In the genomic region with DNA sequence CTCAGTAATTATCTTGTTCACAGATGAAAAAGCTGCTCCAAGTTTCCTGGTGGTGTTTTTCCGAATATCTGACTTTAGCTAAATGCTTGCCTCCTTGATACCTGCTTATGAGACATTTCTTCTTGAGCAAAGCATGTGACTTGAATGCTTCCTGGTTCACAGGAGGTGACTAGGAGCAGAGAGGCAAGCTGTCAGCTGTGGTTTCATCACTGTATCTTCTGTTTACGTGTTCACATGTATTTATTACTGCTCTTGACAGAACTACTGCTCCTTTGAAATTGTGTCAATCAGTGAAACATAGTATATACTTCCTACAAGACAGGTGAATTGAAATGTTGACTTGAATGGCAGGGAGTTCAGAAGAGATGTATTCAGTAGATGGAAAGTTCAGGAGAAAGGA, we compare ENCODE assay signal across 13 cellular contexts. TPM values are rescaled to one million over a fixed set of nuclear protein-coding genes. Genes with fewer than 3 reads are reported as not detected.
DNase-seq lines count a peak whose midpoint lies in the region; ATAC-seq, FAIRE-seq and TF ChIP-seq lines count a peak whose summit lies in the region.
"Had no signal": no experiment of that assay in that cellular context is flagged by ENCODE, and none has a peak within 500 bp of the region (broad histone marks: within the 10 kb centered on the region; RNA-seq: fewer than 3 reads in every experiment).

No MANE protein-coding gene starts in this region.

- no peaks in the 10 kb centered on the region for H3K36me3 ChIP-seq in GM12878 (ENCODE audit: control insufficient read depth in 2 of 2, insufficient read depth in 2 of 2, low read length in 1 of 2)
- H3K36me3 ChIP-seq: thyroid gland had no signal

- no peak overlapping the region for H3K27ac ChIP-seq in GM12878 (ENCODE audit: control insufficient read depth, insufficient read depth)
- H3K27ac ChIP-seq: thyroid gland had no signal

- DNase-seq in NK-92 treated with Interleukin-12 subunit alpha and Interleukin-12 subunit beta, amount 100 ng/mL, for 24 hours (lab: John Stamatoyannopoulos, UW), result peak; percentile 37
- no peak for DNase-seq in NK-92 (lab: John Stamatoyannopoulos, UW; ENCODE audit: unreplicated experiment)
- DNase-seq in Jurkat, Clone E6-1 (ENCODE audit: low read depth, low spot score), result peak; percentile 20
- no peak for DNase-seq in GM12878 (ENCODE audit: low read depth, low spot score)
- DNase-seq in naive thymus-derived CD8-positive, alpha-beta T cell, result peak in 4 of 10 donors; percentile 17 to 32 (median 24)
- no peak for DNase-seq in anterior cingulate cortex (lab: John Stamatoyannopoulos, UW)
- no peak for DNase-seq in NCI-H748 (lab: John Stamatoyannopoulos, UW; ENCODE audit: unreplicated experiment)
- DNase-seq: activated gamma-delta T cell treated with Interleukin-2 at 50 U/mL for 16 hours, DMS 273 treated with DMSO at 0.1 percent for 48 hours, NCI-H2081 treated with DMSO at 0.1 percent for 48 hours, thyroid gland had no signal

- no peaks in the 10 kb centered on the region for H3K79me2 ChIP-seq in GM12878 (ENCODE audit: control insufficient read depth, insufficient read depth, low read length)

- no peaks in the 10 kb centered on the region for H4K20me1 ChIP-seq in GM12878 (ENCODE audit: control insufficient read depth, insufficient read depth)

- no peaks in the 10 kb centered on the region for H3K9me3 Mint-ChIP-seq in naive thymus-derived CD8-positive, alpha-beta T cell

- no TSS peak for BruUV-seq in GM12878 (replicated peaks; lab: Mats Ljungman, UMichigan)

- TF ChIP-seq CTCF in GM12878 (IDR thresholded peaks at IDR 0.05 in 2 of 3, conservative IDR thresholded peaks at IDR 0.05 in 1 of 3; ENCODE audit: control insufficient read depth in 2 of 3, extremely low read depth in 1 of 3, insufficient read depth in 1 of 3, low read depth in 3 of 3, low read length in 3 of 3), result no peak

- no peak for TF ChIP-seq RAD21 in GM12878 (IDR thresholded peaks at IDR 0.05; ENCODE audit: insufficient read depth, low read depth, low read length)

- H3K36me3 Mint-ChIP-seq in naive thymus-derived CD8-positive, alpha-beta T cell, result no peaks in the 10 kb centered on the region

- H3K27me3 ChIP-seq in GM12878 (replicated peaks in 1 of 2; ENCODE audit: control insufficient read depth in 2 of 2, insufficient read depth in 2 of 2, low read length in 1 of 2), result no peaks in the 10 kb centered on the region
- H3K27me3 ChIP-seq: thyroid gland had no signal

- in situ Hi-C loops in GM12878 (cut with MboI), result no loop called here

- intact Hi-C loops in GM12878 (cut with micrococcal nuclease; ENCODE audit: unreplicated experiment), result no loop called here

- SMC1A ChIA-PET in GM12878 (lab: Charles Lee; ENCODE audit: uncharacterized antibody, unreplicated experiment), result interaction anchor here (0.9 to 1.3 kb wide), 4 partner anchors 68 to 141 kb away, joined by 3 to 4 read pairs (median 3); no protein-coding TSS in a partner anchor

- H3K9me3 ChIP-seq in GM12878 (replicated peaks; ENCODE audit: control insufficient read depth, insufficient read depth, low read length), result no peaks in the 10 kb centered on the region
- H3K9me3 ChIP-seq: thyroid gland had no signal

- CTCF ChIA-PET in GM12878 (lab: Yijun Ruan, JAX), result interaction anchor here (0.7 to 1.8 kb wide), 3 partner anchors 9 to 102 kb away, joined by 3 to 6 read pairs (median 5); no protein-coding TSS in a partner anchor

- no peak overlapping the region for H3K4me3 ChIP-seq in Jurkat, Clone E6-1 (ENCODE audit: low read length)
- no peak overlapping the region for H3K4me3 ChIP-seq in GM12878
- H3K4me3 ChIP-seq: thyroid gland had no signal

- TF ChIP-seq POLR2A in GM12878 (IDR thresholded peaks at IDR 0.05; ENCODE audit: low read depth, low read length), result no peak

- ATAC-seq in GM12878, result no peak
- ATAC-seq in naive thymus-derived CD8-positive, alpha-beta T cell, result peak; percentile 30 to 99
- ATAC-seq in GM21526 (IDR thresholded peaks at IDR 0.05; ENCODE audit: low FRiP score, unreplicated experiment), result no peak

- no peak overlapping the region for H3K9ac ChIP-seq in GM12878 (ENCODE audit: control insufficient read depth, insufficient read depth, low read length)

- WGBS in GM12878 (ENCODE audit: insufficient coverage, insufficient replicate concordance, low lambda C conversion rate, missing lambda C conversion rate), result 71% methylated on average over 2 of the region's 2 CpGs

- H3K27me3 Mint-ChIP-seq in naive thymus-derived CD8-positive, alpha-beta T cell, result no peaks in the 10 kb centered on the region

- H3K4me1 ChIP-seq in GM12878 (ENCODE audit: control insufficient read depth, insufficient read depth, low read length), result no peaks in the 10 kb centered on the region
- H3K4me1 ChIP-seq: thyroid gland had no signal

- peak overlapping the region in 6 of 10 donors; percentile 5 to 48 (median 13) for H3K27ac Mint-ChIP-seq in naive thymus-derived CD8-positive, alpha-beta T cell

- no peak for TF ChIP-seq EP300 in GM12878 (IDR thresholded peaks at IDR 0.05; ENCODE audit: borderline replicate concordance in 1 of 2, control insufficient read depth in 1 of 2, low read depth in 2 of 2, low read length in 2 of 2)

- RAD21 ChIA-PET in GM12878 (lab: Charles Lee; ENCODE audit: unreplicated experiment), result no interaction called here

- peaks cover 0 to 7% (median 4%) of the 10 kb centered on the region in 4 donors for H3K4me1 Mint-ChIP-seq in naive thymus-derived CD8-positive, alpha-beta T cell

- peak; percentile 7 for FAIRE-seq in GM12878 (lab: Jason Lieb, UNC)
- FAIRE-seq: A204.1 had no signal

- peak overlapping the region; percentile 69 for H2AFZ ChIP-seq in GM12878 (ENCODE audit: control insufficient read depth, low read depth, low read length)

- no peak overlapping the region for H3K4me3 Mint-ChIP-seq in naive thymus-derived CD8-positive, alpha-beta T cell

- POLR2A ChIA-PET in GM12878 (lab: Charles Lee), result interaction anchor here (0.6 to 1.1 kb wide), 3 partner anchors 15 to 74 kb away, joined by 3 to 5 read pairs (median 3); no protein-coding TSS in a partner anchor
- POLR2A ChIA-PET in naive thymus-derived CD8-positive, alpha-beta T cell (lab: Charles Lee), result interaction anchor here (0.6 kb wide), 1 partner anchor 8 kb away, joined by 3 read pairs; no protein-coding TSS in a partner anchor

- no peak overlapping the region for H3K4me2 ChIP-seq in GM12878 (ENCODE audit: control insufficient read depth, insufficient read depth)

TF ChIP-seq in GM12878, 131 proteins besides CTCF, POLR2A, EP300 and RAD21:
- peak; percentile 80 for TF ChIP-seq PKNOX1 (IDR thresholded peaks at IDR 0.05)
- no peak for TF ChIP-seq ZNF217 (IDR thresholded peaks at IDR 0.05)
- no peak for TF ChIP-seq SRF (IDR thresholded peaks at IDR 0.05; ENCODE audit: low read depth in 2 of 2, low read length in 2 of 2)
- TF ChIP-seq KLF5 (IDR thresholded peaks at IDR 0.05; ENCODE audit: partially characterized antibody), result no peak
- peak; percentile 13; the same call in 1 of the 2 replicates for TF ChIP-seq RAD51 (IDR thresholded peaks at IDR 0.05)
- TF ChIP-seq, protein P1, sequence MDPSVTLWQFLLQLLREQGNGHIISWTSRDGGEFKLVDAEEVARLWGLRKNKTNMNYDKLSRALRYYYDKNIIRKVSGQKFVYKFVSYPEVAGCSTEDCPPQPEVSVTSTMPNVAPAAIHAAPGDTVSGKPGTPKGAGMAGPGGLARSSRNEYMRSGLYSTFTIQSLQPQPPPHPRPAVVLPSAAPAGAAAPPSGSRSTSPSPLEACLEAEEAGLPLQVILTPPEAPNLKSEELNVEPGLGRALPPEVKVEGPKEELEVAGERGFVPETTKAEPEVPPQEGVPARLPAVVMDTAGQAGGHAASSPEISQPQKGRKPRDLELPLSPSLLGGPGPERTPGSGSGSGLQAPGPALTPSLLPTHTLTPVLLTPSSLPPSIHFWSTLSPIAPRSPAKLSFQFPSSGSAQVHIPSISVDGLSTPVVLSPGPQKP (IDR thresholded peaks at IDR 0.05; ENCODE audit: low read depth, low read length), result no peak
TF ChIP-seq in GM12878: peak in this region for 2.

RNA-seq across cellular contexts. Expression of gene SPPL2A, which starts 8.9 kb away (rescaled TPM):
- 30.7 TPM for polyA plus RNA-seq in Jurkat, Clone E6-1 (2012; ENCODE audit: insufficient read depth, insufficient read length)
- total RNA-seq in GM12878 (2013; cell fraction: nucleolus; rRNA removed), result 137 and 148 TPM in 2 replicates
- 39.4 and 48.7 TPM in 2 replicates for total RNA-seq in GM12878 (2014; rRNA removed)
- 36.5 and 41.8 TPM in 2 replicates for total RNA-seq in GM12878 (2014; rRNA removed; fragmentation: Illumina TruSeq; extraction: Trizol)
- total RNA-seq in GM12878 (2021), result 62.0 and 63.1 TPM in 2 replicates
- 19.2 TPM for polyA plus RNA-seq in GM12878 (2011; ENCODE audit: low read depth)
- 80.6 and 104 TPM in 2 replicates for polyA plus RNA-seq in GM12878 (2011; rRNA removed)
- 31.3 and 34.5 TPM in 2 replicates for polyA plus RNA-seq in GM12878 (2011; cell fraction: cytosol; rRNA removed)
- 73.4 and 81.7 TPM in 2 replicates for polyA plus RNA-seq in GM12878 (2011; cell fraction: nucleus; rRNA removed)
- 30.9 and 39.0 TPM in 2 replicates for polyA plus RNA-seq in GM12878 (2012)
- polyA plus RNA-seq in GM12878 (2014; fragmentation: Illumina TruSeq; extraction: Trizol), result 43.5 and 55.1 TPM in 2 replicates
- polyA plus RNA-seq in GM12878 (2014; fragmentation: Nextera tagmentation; extraction: Ambion mirVana), result 10 to 100 TPM; 11.3 to 24.2 TPM
- polyA plus RNA-seq in GM12878 (2014; rRNA removed), result 41.4 and 44.4 TPM in 2 replicates
- polyA plus RNA-seq in GM12878 (2016; fragmentation: Nextera tagmentation; extraction: Ambion mirVana), result 10 to 100 TPM; 76.7 to 83.8 TPM
- 45.0 and 74.4 TPM in 2 replicates for polyA minus RNA-seq in GM12878 (2011; rRNA and poly(A)+ RNA removed)
- 13.8 and 25.3 TPM in 2 replicates for polyA minus RNA-seq in GM12878 (2011; cell fraction: cytosol; rRNA and poly(A)+ RNA removed)
- 17.7 and 24.5 TPM in 2 replicates for polyA minus RNA-seq in GM12878 (2011; cell fraction: nucleus; rRNA and poly(A)+ RNA removed)
- total RNA-seq in naive thymus-derived CD8-positive, alpha-beta T cell, result 10 to 100 TPM; 38.6 to 56.3 TPM
- polyA plus RNA-seq in naive thymus-derived CD8-positive, alpha-beta T cell, result 10 to 100 TPM; 33.3 to 74.3 (median 43.0) TPM

Comparison
In these comparisons a context has a peak if more than half of its experiments do, and no peak if none do; other contexts are left out.
1. DNase-seq: peak in NK-92 treated with Interleukin-12 subunit alpha and Interleukin-12 subunit beta, amount 100 ng/mL, for 24 hours (single experiment) and Jurkat, Clone E6-1 (single experiment); none in NK-92 (single experiment), GM12878 (single experiment), anterior cingulate cortex (0 of 58) and NCI-H748 (single experiment).
2. ATAC-seq: peak in naive thymus-derived CD8-positive, alpha-beta T cell (2 of 2); none in GM12878 (single experiment) and GM21526 (single experiment).